Comparison of ENCODE assay signal across 18 cellular contexts in genomic region chr1:4512622-4513021, GRCh38.
DNase-seq lines count a peak whose midpoint lies in the region; ATAC-seq and TF ChIP-seq lines count a peak whose summit lies in the region.
"Had no signal": no experiment of that assay in that cellular context is flagged by ENCODE, and none has a peak within 500 bp of the region (broad histone marks: within the 10 kb centered on the region; RNA-seq: fewer than 3 reads in every experiment).

No MANE protein-coding gene starts in this region.

- intact Hi-C loops in heart right ventricle (cut with DNase I): no loop called here

- H3K4me3 ChIP-seq in heart right ventricle (no peak overlapping the region), BE2C (ENCODE audit: low read depth, low read length) (no peak overlapping the region), Peyer's patch (no peak overlapping the region)
- H3K4me3 ChIP-seq: lower lobe of right lung, smooth muscle cell had no signal

- H3K4me1 ChIP-seq in heart right ventricle (peaks cover 3 to 49% (median 22%) of the 10 kb centered on the region in 9 donors), BE2C (no peaks in the 10 kb centered on the region), Peyer's patch (no peaks in the 10 kb centered on the region)
- H3K4me1 ChIP-seq: lower lobe of right lung had no signal

- H3K9me3 Mint-ChIP-seq in brain: peaks cover 0 to 61% (median 6%) of the 10 kb centered on the region in 5 experiments
- H3K9me3 Mint-ChIP-seq: activated B cell treated with CpG ODN at 0.5 μM for 24 hours; activated CD4-positive, alpha-beta memory T cell treated with anti-CD3 and anti-CD28 coated beads, Interleukin-2, amount 10 ng/mL, durations not matched to agents 7 days and 5 days had no signal

- H3K4me3 Mint-ChIP-seq in brain: peak overlapping the region in 1 of 5 experiments; percentile 37
- H3K4me3 Mint-ChIP-seq: activated B cell treated with CpG ODN at 0.5 μM for 24 hours; activated CD4-positive, alpha-beta memory T cell treated with anti-CD3 and anti-CD28 coated beads, Interleukin-2, amount 10 ng/mL, durations not matched to agents 7 days and 5 days had no signal

- H3K4me1 Mint-ChIP-seq in brain: peaks cover 54% of the 10 kb centered on the region
- H3K4me1 Mint-ChIP-seq: activated B cell treated with CpG ODN at 0.5 μM for 24 hours; activated CD4-positive, alpha-beta memory T cell treated with anti-CD3 and anti-CD28 coated beads, Interleukin-2, amount 10 ng/mL, durations not matched to agents 7 days and 5 days had no signal

- peak overlapping the region; percentile 26 to 91 (median 71) for H3K27ac Mint-ChIP-seq in brain
- H3K27ac Mint-ChIP-seq: activated B cell treated with CpG ODN at 0.5 μM for 24 hours; activated CD4-positive, alpha-beta memory T cell treated with anti-CD3 and anti-CD28 coated beads, Interleukin-2, amount 10 ng/mL, durations not matched to agents 7 days and 5 days had no signal

- no peaks in the 10 kb centered on the region for H3K36me3 ChIP-seq in heart right ventricle
- no peaks in the 10 kb centered on the region for H3K36me3 ChIP-seq in BE2C
- no peaks in the 10 kb centered on the region for H3K36me3 ChIP-seq in Peyer's patch
- H3K36me3 ChIP-seq: lower lobe of right lung had no signal

- no peak for TF ChIP-seq POLR2A in Peyer's patch (IDR thresholded peaks at IDR 0.05)

- 28 to 44% methylated on average over 6 of the region's 6 CpGs for WGBS in heart right ventricle, 2 donors

- DNase-seq in heart right ventricle (peak in 1 of 2 donors; percentile 75), middle frontal gyrus (ENCODE audit: extremely low spot score, low spot score) (peak; percentile 23), AML-193 (lab: John Stamatoyannopoulos, UW) (no peak), BE2C (no peak), Peyer's patch (no peak)
- DNase-seq: activated B cell treated with CpG ODN at 0.5 μM for 24 hours; activated CD4-positive, alpha-beta memory T cell treated with anti-CD3 and anti-CD28 coated beads, Interleukin-2, amount 10 ng/mL, durations not matched to agents 7 days and 5 days; activated gamma-delta T cell treated with Interleukin-2 at 50 U/mL for 16 hours; COR-L47; lower lobe of right lung; NCI-H187; NCI-H226; RPMI8226; stimulated activated CD4-positive, alpha-beta T cell treated with anti-CD3 and anti-CD28 coated beads, Interleukin-4, amount 100 ng/mL, for 24 hours had no signal

- no peaks in the 10 kb centered on the region for H3K27me3 Mint-ChIP-seq in brain
- H3K27me3 Mint-ChIP-seq: activated CD4-positive, alpha-beta memory T cell treated with anti-CD3 and anti-CD28 coated beads, Interleukin-2, amount 10 ng/mL, durations not matched to agents 7 days and 5 days had no signal

- ATAC-seq in heart right ventricle (peak in 7 of 8 donors; percentile 19 to 92 (median 84)), HG02763 (IDR thresholded peaks at IDR 0.05; ENCODE audit: unreplicated experiment) (no peak)
- ATAC-seq: lower lobe of right lung had no signal

- TF ChIP-seq CTCF in brain (conservative IDR thresholded peaks at IDR 0.05): no peak
- no peak for TF ChIP-seq CTCF in heart right ventricle (IDR thresholded peaks at IDR 0.05)
- no peak for TF ChIP-seq CTCF in BE2C (IDR thresholded peaks at IDR 0.05; ENCODE audit: low read depth, low read length)
- no peak for TF ChIP-seq CTCF in Peyer's patch (IDR thresholded peaks at IDR 0.05)

- H3K9me3 ChIP-seq in heart right ventricle (no peaks in the 10 kb centered on the region), BE2C (no peaks in the 10 kb centered on the region), Peyer's patch (no peaks in the 10 kb centered on the region)
- H3K9me3 ChIP-seq: lower lobe of right lung had no signal

- peak overlapping the region in 7 of 10 donors; percentile 33 to 78 (median 48) for H3K27ac ChIP-seq in heart right ventricle
- peak overlapping the region; percentile 45 for H3K27ac ChIP-seq in temporal lobe (ENCODE audit: low read depth, low read length)
- no peak overlapping the region for H3K27ac ChIP-seq in Peyer's patch
- H3K27ac ChIP-seq: lower lobe of right lung had no signal

- no peaks in the 10 kb centered on the region for H3K36me3 Mint-ChIP-seq in brain

- H3K27me3 ChIP-seq in heart right ventricle (peaks cover 0 to 11% (median 0%) of the 10 kb centered on the region in 7 donors), BE2C (no peaks in the 10 kb centered on the region), Peyer's patch (no peaks in the 10 kb centered on the region)

Comparison
In these comparisons a context has a peak if more than half of its experiments do, and no peak if none do; other contexts are left out.
1. H3K27ac ChIP-seq: peak in heart right ventricle (7 of 10) and temporal lobe (single experiment); none in Peyer's patch (0 of 4).